In genomic region chr22:40044102-40044869, GRCh38 we compare ENCODE assay signal across 1 cellular context.
TF ChIP-seq lines count a peak whose summit lies in the region.

No MANE protein-coding gene starts in this region.

TF ChIP-seq in HepG2, 621 proteins besides CTCF, POLR2A, EP300 and RAD21 (continued from another document and continues in another):
- TF ChIP-seq E2F5 (CRISPR knock-in tag; conservative IDR thresholded peaks at IDR 0.05) (no peak), ZNF432 (CRISPR knock-in tag; IDR thresholded peaks at IDR 0.05; ENCODE audit: borderline replicate concordance) (no peak), SP4 (CRISPR knock-in tag; IDR thresholded peaks at IDR 0.05) (peak; percentile 82), ZNF746 (CRISPR knock-in tag; IDR thresholded peaks at IDR 0.05) (no peak), ZNF605 (CRISPR knock-in tag; IDR thresholded peaks at IDR 0.05) (peak; percentile 65; the same call in 1 of the 2 replicates), ZNF747 (CRISPR knock-in tag; IDR thresholded peaks at IDR 0.05; ENCODE audit: borderline replicate concordance) (no peak), PRDM10 (CRISPR knock-in tag; IDR thresholded peaks at IDR 0.05; ENCODE audit: low read depth) (0 out of 2 replicates have a peak, but pooled peaks have one; percentile 17), MEF2D (CRISPR knock-in tag; IDR thresholded peaks at IDR 0.05) (no peak), ZNF101 (CRISPR knock-in tag; IDR thresholded peaks at IDR 0.05; ENCODE audit: borderline replicate concordance, low read depth) (no peak), MNT (IDR thresholded peaks at IDR 0.05) (peak; percentile 39), GATAD2A (CRISPR knock-in tag; IDR thresholded peaks at IDR 0.05) (no peak; the same call in 1 of the 2 replicates), ZNF33A (CRISPR knock-in tag; IDR thresholded peaks at IDR 0.05; ENCODE audit: borderline replicate concordance) (no peak), CBX5 (CRISPR knock-in tag; IDR thresholded peaks at IDR 0.05; ENCODE audit: borderline replicate concordance) (no peak; the same call in 1 of the 2 replicates), MTA1 (CRISPR knock-in tag; IDR thresholded peaks at IDR 0.05; ENCODE audit: borderline replicate concordance) (no peak), ZNF576 (CRISPR knock-in tag; IDR thresholded peaks at IDR 0.05) (no peak), KAT8 (CRISPR knock-in tag; IDR thresholded peaks at IDR 0.05) (peak; percentile 93), ZSCAN21 (CRISPR knock-in tag; IDR thresholded peaks at IDR 0.05; ENCODE audit: borderline replicate concordance) (no peak), TEAD3 (CRISPR knock-in tag; optimal IDR thresholded peaks at IDR 0.05; ENCODE audit: borderline replicate concordance) (peak; percentile 34), ARNT (IDR thresholded peaks at IDR 0.05) (no peak), ZNF749 (CRISPR knock-in tag; IDR thresholded peaks at IDR 0.05; ENCODE audit: borderline replicate concordance) (no peak), RERE (CRISPR knock-in tag; IDR thresholded peaks at IDR 0.05; ENCODE audit: low read depth) (no peak), SETDB1 (CRISPR knock-in tag; IDR thresholded peaks at IDR 0.05; ENCODE audit: borderline replicate concordance) (no peak), ZNF205 (CRISPR knock-in tag; IDR thresholded peaks at IDR 0.05) (no peak), GABPB1 (CRISPR knock-in tag; IDR thresholded peaks at IDR 0.05) (peak; percentile 80), SKI (IDR thresholded peaks at IDR 0.05; ENCODE audit: partially characterized antibody) (no peak), HNF4A (CRISPR knock-in tag; IDR thresholded peaks at IDR 0.05) (no peak), ZBTB40 (IDR thresholded peaks at IDR 0.05) (no peak), ZBTB40 (CRISPR knock-in tag; IDR thresholded peaks at IDR 0.05) (no peak), PRDM15 (CRISPR knock-in tag; IDR thresholded peaks at IDR 0.05) (0 out of 2 replicates have a peak, but pooled peaks have one; percentile 20), BORCS8-MEF2B (CRISPR knock-in tag; IDR thresholded peaks at IDR 0.05) (no peak), ZNF136 (CRISPR knock-in tag; IDR thresholded peaks at IDR 0.05; ENCODE audit: low read depth) (no peak), REPIN1 (CRISPR knock-in tag; IDR thresholded peaks at IDR 0.05; ENCODE audit: borderline replicate concordance, low read depth) (no peak), IRF2 (CRISPR knock-in tag; IDR thresholded peaks at IDR 0.05) (peak; percentile 11; the same call in 1 of the 2 replicates)
